In the genomic region with DNA sequence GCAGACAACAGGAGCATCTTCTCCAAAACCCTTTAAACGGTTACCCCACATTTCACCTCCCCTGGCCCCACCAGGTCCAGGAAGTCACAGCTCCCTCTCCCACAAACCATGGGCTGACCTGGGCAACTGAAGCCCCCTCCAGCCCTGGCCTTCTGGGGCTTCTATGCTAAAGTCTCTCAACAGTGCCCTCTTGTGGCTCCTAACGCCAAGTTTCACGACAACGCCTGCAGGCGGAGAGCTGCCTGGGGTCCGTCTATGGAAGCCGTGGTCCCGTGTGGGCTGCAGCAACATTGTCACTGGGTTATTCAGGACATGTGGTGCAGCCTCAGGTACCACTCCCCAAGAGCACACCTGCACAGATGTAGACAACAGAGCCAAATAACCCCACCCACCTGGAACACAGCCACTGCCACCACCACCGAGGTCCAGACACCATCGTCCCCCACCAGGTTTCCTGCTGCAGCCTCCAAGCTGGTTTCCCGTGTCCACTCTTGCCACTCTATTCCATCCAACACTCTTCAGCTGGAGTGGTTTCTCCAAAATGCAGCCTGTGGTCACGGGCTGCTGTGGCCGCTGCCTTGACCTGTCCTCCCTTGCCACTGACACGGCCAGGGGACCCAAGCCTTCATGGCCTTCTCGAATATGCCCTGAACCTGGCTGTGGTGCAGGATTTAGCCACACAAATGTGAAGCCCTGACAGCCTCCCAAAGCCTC, we compare ENCODE assay signal across 1 cellular context.
TF ChIP-seq lines count a peak whose summit lies in the region.

No MANE protein-coding gene starts in this region.

TF ChIP-seq in HepG2, 621 proteins besides CTCF, POLR2A, EP300 and RAD21 (continued from another document and continues in another):
- TF ChIP-seq ZNF407 (CRISPR knock-in tag; IDR thresholded peaks at IDR 0.05; ENCODE audit: not compliant biosample characterization) (no peak), ZNF589 (CRISPR knock-in tag; conservative IDR thresholded peaks at IDR 0.05) (no peak), ISL2 (CRISPR knock-in tag; IDR thresholded peaks at IDR 0.05) (no peak), ZNF10 (CRISPR knock-in tag; IDR thresholded peaks at IDR 0.05; ENCODE audit: borderline replicate concordance, low read depth) (no peak), NCOA1 (CRISPR knock-in tag; IDR thresholded peaks at IDR 0.05) (no peak), SMARCC2 (IDR thresholded peaks at IDR 0.05) (no peak), EEA1 (CRISPR knock-in tag; IDR thresholded peaks at IDR 0.05; ENCODE audit: borderline replicate concordance) (0 out of 2 replicates have a peak, but pooled peaks have one; percentile 58), ZNF879 (CRISPR knock-in tag; IDR thresholded peaks at IDR 0.05) (no peak), ZNF772 (CRISPR knock-in tag; IDR thresholded peaks at IDR 0.05) (no peak), CENPT (CRISPR knock-in tag; IDR thresholded peaks at IDR 0.05; ENCODE audit: low read depth) (no peak), SP2 (CRISPR knock-in tag; IDR thresholded peaks at IDR 0.05) (no peak), ZNF644 (CRISPR knock-in tag; IDR thresholded peaks at IDR 0.05; ENCODE audit: low read depth) (no peak), FOXO4 (CRISPR knock-in tag; conservative IDR thresholded peaks at IDR 0.05) (no peak), NFE2 (CRISPR knock-in tag; IDR thresholded peaks at IDR 0.05) (no peak), ATF4 (CRISPR knock-in tag; IDR thresholded peaks at IDR 0.05) (no peak), ZSCAN25 (CRISPR knock-in tag; IDR thresholded peaks at IDR 0.05) (no peak), ATF2 (CRISPR knock-in tag; IDR thresholded peaks at IDR 0.05) (no peak), SCMH1 (CRISPR knock-in tag; IDR thresholded peaks at IDR 0.05; ENCODE audit: borderline replicate concordance) (no peak), LRRFIP1 (CRISPR knock-in tag; conservative IDR thresholded peaks at IDR 0.05) (no peak), ZNF619 (CRISPR knock-in tag; IDR thresholded peaks at IDR 0.05) (peak; percentile 62; the same call in 1 of the 2 replicates), ZNF678 (CRISPR knock-in tag; IDR thresholded peaks at IDR 0.05) (no peak), ZNF484 (CRISPR knock-in tag; IDR thresholded peaks at IDR 0.05; ENCODE audit: borderline replicate concordance, low read depth) (no peak), ZBTB4 (CRISPR knock-in tag; IDR thresholded peaks at IDR 0.05; ENCODE audit: borderline replicate concordance) (peak; percentile 86; the same call in 1 of the 2 replicates), ZBTB38 (CRISPR knock-in tag; IDR thresholded peaks at IDR 0.05) (peak; percentile 96), KDM3A (CRISPR knock-in tag; IDR thresholded peaks at IDR 0.05; ENCODE audit: low read depth) (no peak), ZNF292 (CRISPR knock-in tag; IDR thresholded peaks at IDR 0.05; ENCODE audit: borderline replicate concordance, low read depth) (no peak), MTA3 (CRISPR knock-in tag; IDR thresholded peaks at IDR 0.05) (no peak)
- TF ChIP-seq, protein P1, sequence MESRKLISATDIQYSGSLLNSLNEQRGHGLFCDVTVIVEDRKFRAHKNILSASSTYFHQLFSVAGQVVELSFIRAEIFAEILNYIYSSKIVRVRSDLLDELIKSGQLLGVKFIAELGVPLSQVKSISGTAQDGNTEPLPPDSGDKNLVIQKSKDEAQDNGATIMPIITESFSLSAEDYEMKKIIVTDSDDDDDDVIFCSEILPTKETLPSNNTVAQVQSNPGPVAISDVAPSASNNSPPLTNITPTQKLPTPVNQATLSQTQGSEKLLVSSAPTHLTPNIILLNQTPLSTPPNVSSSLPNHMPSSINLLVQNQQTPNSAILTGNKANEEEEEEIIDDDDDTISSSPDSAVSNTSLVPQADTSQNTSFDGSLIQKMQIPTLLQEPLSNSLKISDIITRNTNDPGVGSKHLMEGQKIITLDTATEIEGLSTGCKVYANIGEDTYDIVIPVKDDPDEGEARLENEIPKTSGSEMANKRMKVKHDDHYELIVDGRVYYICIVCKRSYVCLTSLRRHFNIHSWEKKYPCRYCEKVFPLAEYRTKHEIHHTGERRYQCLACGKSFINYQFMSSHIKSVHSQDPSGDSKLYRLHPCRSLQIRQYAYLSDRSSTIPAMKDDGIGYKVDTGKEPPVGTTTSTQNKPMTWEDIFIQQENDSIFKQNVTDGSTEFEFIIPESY (CRISPR knock-in tag; IDR thresholded peaks at IDR 0.05), result peak; percentile 93
- TF ChIP-seq, protein P2, sequence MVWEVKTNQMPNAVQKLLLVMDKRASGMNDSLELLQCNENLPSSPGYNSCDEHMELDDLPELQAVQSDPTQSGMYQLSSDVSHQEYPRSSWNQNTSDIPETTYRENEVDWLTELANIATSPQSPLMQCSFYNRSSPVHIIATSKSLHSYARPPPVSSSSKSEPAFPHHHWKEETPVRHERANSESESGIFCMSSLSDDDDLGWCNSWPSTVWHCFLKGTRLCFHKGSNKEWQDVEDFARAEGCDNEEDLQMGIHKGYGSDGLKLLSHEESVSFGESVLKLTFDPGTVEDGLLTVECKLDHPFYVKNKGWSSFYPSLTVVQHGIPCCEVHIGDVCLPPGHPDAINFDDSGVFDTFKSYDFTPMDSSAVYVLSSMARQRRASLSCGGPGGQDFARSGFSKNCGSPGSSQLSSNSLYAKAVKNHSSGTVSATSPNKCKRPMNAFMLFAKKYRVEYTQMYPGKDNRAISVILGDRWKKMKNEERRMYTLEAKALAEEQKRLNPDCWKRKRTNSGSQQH (CRISPR knock-in tag; IDR thresholded peaks at IDR 0.05; ENCODE audit: low read depth), result no peak
- TF ChIP-seq, protein P3, sequence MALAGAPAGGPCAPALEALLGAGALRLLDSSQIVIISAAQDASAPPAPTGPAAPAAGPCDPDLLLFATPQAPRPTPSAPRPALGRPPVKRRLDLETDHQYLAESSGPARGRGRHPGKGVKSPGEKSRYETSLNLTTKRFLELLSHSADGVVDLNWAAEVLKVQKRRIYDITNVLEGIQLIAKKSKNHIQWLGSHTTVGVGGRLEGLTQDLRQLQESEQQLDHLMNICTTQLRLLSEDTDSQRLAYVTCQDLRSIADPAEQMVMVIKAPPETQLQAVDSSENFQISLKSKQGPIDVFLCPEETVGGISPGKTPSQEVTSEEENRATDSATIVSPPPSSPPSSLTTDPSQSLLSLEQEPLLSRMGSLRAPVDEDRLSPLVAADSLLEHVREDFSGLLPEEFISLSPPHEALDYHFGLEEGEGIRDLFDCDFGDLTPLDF (CRISPR knock-in tag; IDR thresholded peaks at IDR 0.05), result no peak
